8 cellular contexts compared by ENCODE assay signal in genomic region chr2:68158134-68158447, GRCh38. TPM values are rescaled to one million over a fixed set of nuclear protein-coding genes. Genes with fewer than 3 reads are reported as not detected.
DNase-seq lines count a peak whose midpoint lies in the region; ATAC-seq, FAIRE-seq and TF ChIP-seq lines count a peak whose summit lies in the region.

No MANE protein-coding gene starts in this region.

- 2% methylated on average over 7 of the region's 7 CpGs for WGBS in GM12878 (ENCODE audit: insufficient coverage, insufficient replicate concordance, low lambda C conversion rate, missing lambda C conversion rate)

- no peak for TF ChIP-seq EP300 in GM12878 (IDR thresholded peaks at IDR 0.05; ENCODE audit: borderline replicate concordance in 1 of 2, control insufficient read depth in 1 of 2, low read depth in 2 of 2, low read length in 2 of 2)

- no peaks in the 10 kb centered on the region for H4K20me1 ChIP-seq in GM12878 (ENCODE audit: control insufficient read depth, insufficient read depth)

- FAIRE-seq in GM12878 (lab: Jason Lieb, UNC), result no peak

- RAD21 ChIA-PET in GM12878 (lab: Charles Lee; ENCODE audit: unreplicated experiment), result interaction anchor here (2.6 to 3.6 kb wide), 2 partner anchors 36 to 283 kb away, joined by 13 read pairs; no protein-coding TSS in a partner anchor

- H3K27ac ChIP-seq in GM12878 (ENCODE audit: control insufficient read depth, insufficient read depth), result peak overlapping the region; percentile 97
- peak overlapping the region; percentile 92 for H3K27ac ChIP-seq in upper lobe of right lung

- H3K9me3 Mint-ChIP-seq in activated naive CD4-positive, alpha-beta T cell treated with anti-CD3 and anti-CD28 coated beads, Interleukin-2, amount 10 ng/mL, durations not matched to agents 7 days and 5 days, result no peaks in the 10 kb centered on the region
- no peaks in the 10 kb centered on the region for H3K9me3 Mint-ChIP-seq in memory B cell

- H3K27me3 Mint-ChIP-seq in activated naive CD4-positive, alpha-beta T cell treated with anti-CD3 and anti-CD28 coated beads, Interleukin-2, amount 10 ng/mL, durations not matched to agents 7 days and 5 days, result no peaks in the 10 kb centered on the region
- H3K27me3 Mint-ChIP-seq in memory B cell, result no peaks in the 10 kb centered on the region

- ATAC-seq in GM12878, result no peak
- ATAC-seq in memory B cell (ENCODE audit: low read depth), result peak; percentile 28
- no peak for ATAC-seq in upper lobe of right lung
- no peak for ATAC-seq in left colon

- peaks cover 41% of the 10 kb centered on the region for H3K4me1 Mint-ChIP-seq in activated naive CD4-positive, alpha-beta T cell treated with anti-CD3 and anti-CD28 coated beads, Interleukin-2, amount 10 ng/mL, durations not matched to agents 7 days and 5 days
- peaks cover 21% of the 10 kb centered on the region for H3K4me1 Mint-ChIP-seq in memory B cell

- H3K4me3 ChIP-seq in GM12878 (peak overlapping the region; percentile 98), upper lobe of right lung (peak overlapping the region; percentile 93)

- TSS peak; percentile 80 for BruUV-seq in GM12878 (replicated peaks; lab: Mats Ljungman, UMichigan)

- no peak for TF ChIP-seq CTCF in GM12878 (IDR thresholded peaks at IDR 0.05 in 2 of 3, conservative IDR thresholded peaks at IDR 0.05 in 1 of 3; ENCODE audit: control insufficient read depth in 2 of 3, extremely low read depth in 1 of 3, insufficient read depth in 1 of 3, low read depth in 3 of 3, low read length in 3 of 3)
- TF ChIP-seq CTCF in upper lobe of right lung (IDR thresholded peaks at IDR 0.05), result no peak

- SMC1A ChIA-PET in GM12878 (lab: Charles Lee; ENCODE audit: uncharacterized antibody, unreplicated experiment), result interaction anchor here (0.6 to 2.1 kb wide), 8 partner anchors 14 to 126 kb away, joined by 3 to 12 read pairs (median 5); no protein-coding TSS in a partner anchor

- peaks cover 25% of the 10 kb centered on the region for H3K36me3 Mint-ChIP-seq in activated naive CD4-positive, alpha-beta T cell treated with anti-CD3 and anti-CD28 coated beads, Interleukin-2, amount 10 ng/mL, durations not matched to agents 7 days and 5 days
- peaks cover 15% of the 10 kb centered on the region for H3K36me3 Mint-ChIP-seq in memory B cell

- peak overlapping the region; percentile 97 for H2AFZ ChIP-seq in GM12878 (ENCODE audit: control insufficient read depth, low read depth, low read length)

- CTCF ChIA-PET in activated naive CD4-positive, alpha-beta T cell treated with anti-CD3 and anti-CD28 coated beads, Interleukin-2, amount 10 ng/mL, durations not matched to agents 7 days and 5 days (lab: Charles Lee), result interaction anchor here (1.3 to 1.4 kb wide), 2 partner anchors 28 to 31 kb away, joined by 3 to 6 read pairs; no protein-coding TSS in a partner anchor
- CTCF ChIA-PET in GM12878 (lab: Yijun Ruan, JAX), result interaction anchor here (0.6 to 3.6 kb wide), 5 partner anchors 27 to 283 kb away, joined by 3 to 25 read pairs (median 5); no protein-coding TSS in a partner anchor

- H3K27me3 ChIP-seq in GM12878 (replicated peaks in 1 of 2; ENCODE audit: control insufficient read depth in 2 of 2, insufficient read depth in 2 of 2, low read length in 1 of 2) (no peaks in the 10 kb centered on the region), upper lobe of right lung (no peaks in the 10 kb centered on the region)

- in situ Hi-C loops in GM12878 (cut with MboI), result no loop called here

- peak overlapping the region; percentile 91 for H3K4me3 Mint-ChIP-seq in activated naive CD4-positive, alpha-beta T cell treated with anti-CD3 and anti-CD28 coated beads, Interleukin-2, amount 10 ng/mL, durations not matched to agents 7 days and 5 days
- H3K4me3 Mint-ChIP-seq in memory B cell, result peak overlapping the region; percentile 99

- H3K36me3 ChIP-seq in GM12878 (ENCODE audit: control insufficient read depth in 2 of 2, insufficient read depth in 2 of 2, low read length in 1 of 2) (peaks cover 0 to 20% of the 10 kb centered on the region in 2 experiments; a peak in 2 of 4 replicates), upper lobe of right lung (peaks cover 31% of the 10 kb centered on the region)

- H3K27ac Mint-ChIP-seq in activated naive CD4-positive, alpha-beta T cell treated with anti-CD3 and anti-CD28 coated beads, Interleukin-2, amount 10 ng/mL, durations not matched to agents 7 days and 5 days, result peak overlapping the region; percentile 95
- peak overlapping the region; percentile 100 for H3K27ac Mint-ChIP-seq in memory B cell

- H3K4me1 ChIP-seq in GM12878 (ENCODE audit: control insufficient read depth, insufficient read depth, low read length) (peaks cover 10% of the 10 kb centered on the region), upper lobe of right lung (peaks cover 22% of the 10 kb centered on the region)

- TF ChIP-seq POLR2A in GM12878 (IDR thresholded peaks at IDR 0.05; ENCODE audit: low read depth, low read length), result no peak

- H3K9me3 ChIP-seq in GM12878 (replicated peaks; ENCODE audit: control insufficient read depth, insufficient read depth, low read length) (no peaks in the 10 kb centered on the region), upper lobe of right lung (no peaks in the 10 kb centered on the region)

- peak overlapping the region; percentile 87 for H3K9ac ChIP-seq in GM12878 (ENCODE audit: control insufficient read depth, insufficient read depth, low read length)

- POLR2A ChIA-PET in GM12878 (lab: Charles Lee), result interaction anchor here (1.0 to 1.5 kb wide), 2 partner anchors 94 to 254 kb away, joined by 3 read pairs; partner anchors contain the start of gene PPP3R1

- no peak for DNase-seq in activated naive CD4-positive, alpha-beta T cell treated with anti-CD3 and anti-CD28 coated beads, Interleukin-2, amount 10 ng/mL, durations not matched to agents 7 days and 5 days
- DNase-seq in activated naive CD4-positive, alpha-beta T cell treated with Interleukin-2 at 50 U/mL for 16 hours, result no peak
- DNase-seq in GM12878 (ENCODE audit: low read depth, low spot score) (no peak), memory B cell (ENCODE audit: low spot score in 2 of 2) (no peak), upper lobe of right lung (no peak), germinal center (ENCODE audit: low spot score) (no peak), left colon (no peak), AG08396 (ENCODE audit: low spot score) (no peak)

- TF ChIP-seq RAD21 in GM12878 (IDR thresholded peaks at IDR 0.05; ENCODE audit: insufficient read depth, low read depth, low read length), result no peak

- intact Hi-C loops in GM12878 (cut with micrococcal nuclease; ENCODE audit: unreplicated experiment) (no loop called here), upper lobe of right lung (cut with DNase I) (no loop called here), left colon (cut with DNase I, micrococcal nuclease) (no loop called here)

- peak overlapping the region; percentile 90 for H3K4me2 ChIP-seq in GM12878 (ENCODE audit: control insufficient read depth, insufficient read depth)

- H3K79me2 ChIP-seq in GM12878 (ENCODE audit: control insufficient read depth, insufficient read depth, low read length), result peaks cover 40% of the 10 kb centered on the region

TF ChIP-seq in GM12878, 131 proteins besides CTCF, POLR2A, EP300 and RAD21:
- TF ChIP-seq IKZF2 (IDR thresholded peaks at IDR 0.05) (0 out of 4 replicates have a peak, but pooled peaks of 1 of the 2 experiments have one; percentile 4), SIX5 (IDR thresholded peaks at IDR 0.05; ENCODE audit: low read depth, low read length, severe bottlenecking) (no peak)

RNA-seq across cellular contexts. Expression of gene PNO1, which starts 0.4 kb away (rescaled TPM):
- total RNA-seq in GM12878 (2013; cell fraction: nucleolus; rRNA removed), result 6.5 and 7.3 TPM in 2 replicates
- 30.3 and 30.8 TPM in 2 replicates for total RNA-seq in GM12878 (2014; rRNA removed)
- total RNA-seq in GM12878 (2014; rRNA removed; fragmentation: Illumina TruSeq; extraction: Trizol), result 29.1 and 30.2 TPM in 2 replicates
- total RNA-seq in GM12878 (2021), result 21.8 and 23.7 TPM in 2 replicates
- 15.7 TPM for polyA plus RNA-seq in GM12878 (2011; ENCODE audit: low read depth)
- 18.8 and 21.9 TPM in 2 replicates for polyA plus RNA-seq in GM12878 (2011; rRNA removed)
- polyA plus RNA-seq in GM12878 (2011; cell fraction: cytosol; rRNA removed), result 12.3 and 15.0 TPM in 2 replicates
- polyA plus RNA-seq in GM12878 (2011; cell fraction: nucleus; rRNA removed), result 4.2 and 10.1 TPM in 2 replicates
- 12.3 and 16.4 TPM in 2 replicates for polyA plus RNA-seq in GM12878 (2012)
- polyA plus RNA-seq in GM12878 (2014; fragmentation: Illumina TruSeq; extraction: Trizol), result 33.4 and 34.2 TPM in 2 replicates
- polyA plus RNA-seq in GM12878 (2014; fragmentation: Nextera tagmentation; extraction: Ambion mirVana), result 10 to 100 TPM in 1 of 2 experiments, 1 to 10 TPM in 1; 9.7 to 18.5 TPM
- polyA plus RNA-seq in GM12878 (2014; rRNA removed), result 31.2 and 34.4 TPM in 2 replicates
- 10 to 100 TPM; 57.2 to 60.2 TPM for polyA plus RNA-seq in GM12878 (2016; fragmentation: Nextera tagmentation; extraction: Ambion mirVana)
- 3.8 and 4.2 TPM in 2 replicates for polyA minus RNA-seq in GM12878 (2011; rRNA and poly(A)+ RNA removed)
- 3.1 and 4.8 TPM in 2 replicates for polyA minus RNA-seq in GM12878 (2011; cell fraction: cytosol; rRNA and poly(A)+ RNA removed)
- 2.5 and 3.8 TPM in 2 replicates for polyA minus RNA-seq in GM12878 (2011; cell fraction: nucleus; rRNA and poly(A)+ RNA removed)
- 12.0 TPM for total RNA-seq in upper lobe of right lung
- total RNA-seq in left colon, result 10 to 100 TPM in 1 of 2 donors, 1 to 10 TPM in 1; 5.5 to 10.5 TPM
